22 cellular contexts compared by ENCODE assay signal in genomic region chr5:79399046-79399445, GRCh38.
A peak's percentile ranks its signal among the peaks of the same experiment; 100 is the strongest.
DNase-seq lines count a peak whose midpoint lies in the region; FAIRE-seq and TF ChIP-seq lines count a peak whose summit lies in the region.
"Had no signal": no experiment of that assay in that cellular context is flagged by ENCODE, and none has a peak within 500 bp of the region (broad histone marks: within the 10 kb centered on the region; RNA-seq: fewer than 3 reads in every experiment).

No MANE protein-coding gene starts in this region.

- H4K91ac ChIP-seq in trophoblast cell (ENCODE audit: low read depth, low read length): no peak overlapping the region

- no peak overlapping the region for H4K12ac ChIP-seq in trophoblast cell (ENCODE audit: low read depth, low read length)

- no peaks in the 10 kb centered on the region for H3K27me3 ChIP-seq in breast epithelium
- no peaks in the 10 kb centered on the region for H3K27me3 ChIP-seq in bronchial epithelial cell (ENCODE audit: control insufficient read depth, insufficient read depth, low read length)
- H3K27me3 ChIP-seq in trophoblast cell (ENCODE audit: insufficient read depth, low read length): no peaks in the 10 kb centered on the region
- H3K27me3 ChIP-seq: BLaER1 had no signal

- no peaks in the 10 kb centered on the region for H3K36me3 ChIP-seq in breast epithelium
- H3K36me3 ChIP-seq in bronchial epithelial cell (ENCODE audit: control insufficient read depth, insufficient read depth, low read length): peaks cover 4% of the 10 kb centered on the region
- peaks cover 0 to 3% of the 10 kb centered on the region in 2 experiments for H3K36me3 ChIP-seq in trophoblast cell (ENCODE audit: control insufficient read depth in 1 of 2, insufficient read depth in 2 of 2, low read length in 2 of 2)

- no peaks in the 10 kb centered on the region for H3K4me1 Mint-ChIP-seq in MCF 10A (ENCODE audit: insufficient read depth, unreplicated experiment)
- H3K4me1 Mint-ChIP-seq: B cell; CD8-positive, alpha-beta memory T cell; H9 had no signal

- no TSS peak for BruUV-seq in MCF 10A (replicated peaks; lab: Mats Ljungman, UMichigan)

- CTCF ChIA-PET in MCF 10A (lab: Yijun Ruan, JAX): interaction anchor here (0.6 kb wide), 1 partner anchor 221 kb away, joined by 3 read pairs; no protein-coding TSS in a partner anchor

- no peak overlapping the region for H3K4me3 ChIP-seq in breast epithelium
- no peak overlapping the region for H3K4me3 ChIP-seq in bronchial epithelial cell (ENCODE audit: low read depth, low read length)
- no peak overlapping the region for H3K4me3 ChIP-seq in trophoblast cell (ENCODE audit: low read depth, low read length)
- H3K4me3 ChIP-seq: BLaER1, GM12878, GM23338 had no signal

- no peak for FAIRE-seq in bronchial epithelial cell (lab: Jason Lieb, UNC)
- FAIRE-seq: D721Med, GM12878, GM19239 had no signal

- no peaks in the 10 kb centered on the region for H3K9me3 Mint-ChIP-seq in MCF 10A (ENCODE audit: unreplicated experiment)
- H3K9me3 Mint-ChIP-seq: CD4-positive, alpha-beta T cell; CD8-positive, alpha-beta memory T cell; GM23338; H9 had no signal

- POLR2A ChIA-PET in MCF 10A (lab: Yijun Ruan, JAX): interaction anchor here (1.0 kb wide), 1 partner anchor 36 kb away, joined by 3 read pairs; no protein-coding TSS in a partner anchor

- H2AK5ac ChIP-seq in trophoblast cell (ENCODE audit: low read length): no peak overlapping the region

- H3K9me3 ChIP-seq in breast epithelium (no peaks in the 10 kb centered on the region), trophoblast cell (ENCODE audit: insufficient read depth, low read depth, low read length) (no peaks in the 10 kb centered on the region)
- H3K9me3 ChIP-seq: BLaER1 had no signal

- TF ChIP-seq POLR2A in breast epithelium (IDR thresholded peaks at IDR 0.05): no peak

- no peak overlapping the region for H3K4me3 Mint-ChIP-seq in MCF 10A (ENCODE audit: unreplicated experiment)
- H3K4me3 Mint-ChIP-seq: B cell; CD4-positive, alpha-beta T cell; CD8-positive, alpha-beta memory T cell; GM23338; H9 had no signal

- H4K8ac ChIP-seq in trophoblast cell (ENCODE audit: low read depth, low read length): no peak overlapping the region

- H2AFZ ChIP-seq in trophoblast cell (ENCODE audit: insufficient read depth, low read length, poor library complexity): no peak overlapping the region
- H2AFZ ChIP-seq: GM23338 had no signal

- H3K4me2 ChIP-seq in trophoblast cell (ENCODE audit: low read length): no peak overlapping the region
- H3K4me2 ChIP-seq: BLaER1, GM23338 had no signal

- H3K4ac ChIP-seq in trophoblast cell (ENCODE audit: low read depth, low read length): no peak overlapping the region

- H3K79me1 ChIP-seq in trophoblast cell (ENCODE audit: low read length): no peaks in the 10 kb centered on the region

- H3K27me3 Mint-ChIP-seq in MCF 10A (ENCODE audit: insufficient read depth, unreplicated experiment): no peaks in the 10 kb centered on the region
- H3K27me3 Mint-ChIP-seq: B cell; CD4-positive, alpha-beta T cell; CD8-positive, alpha-beta memory T cell had no signal

- no peak overlapping the region for H3K14ac ChIP-seq in trophoblast cell (ENCODE audit: low read length)

- intact Hi-C loops in MCF 10A (cut with micrococcal nuclease): no loop called here
- intact Hi-C loops in breast epithelium (cut with DNase I; ENCODE audit: low total_unique reads): no loop called here

- H3K23ac ChIP-seq in trophoblast cell (ENCODE audit: low read length): no peak overlapping the region

- no peak overlapping the region for H3K27ac ChIP-seq in breast epithelium
- no peak overlapping the region for H3K27ac ChIP-seq in trophoblast cell (ENCODE audit: low read depth, low read length)
- H3K27ac ChIP-seq: 22Rv1, BLaER1, C4-2B had no signal

- H3K27ac Mint-ChIP-seq in MCF 10A (ENCODE audit: low read depth, unreplicated experiment): no peak overlapping the region
- H3K27ac Mint-ChIP-seq: B cell; CD4-positive, alpha-beta T cell; GM23338; H9 had no signal

- H3K79me2 ChIP-seq in trophoblast cell (ENCODE audit: control insufficient read depth, insufficient read depth, low read length, poor library complexity): no peaks in the 10 kb centered on the region

- H2BK12ac ChIP-seq in trophoblast cell (ENCODE audit: low read length): no peak overlapping the region

- WGBS in trophoblast cell (ENCODE audit: extremely low coverage, insufficient coverage, insufficient read length): no CpG with 5 or more reads among the region's 1 CpG

- TF ChIP-seq CTCF in MCF 10A (IDR thresholded peaks at IDR 0.05; ENCODE audit: unreplicated experiment) (no peak), breast epithelium (IDR thresholded peaks at IDR 0.05) (no peak), bronchial epithelial cell (IDR thresholded peaks at IDR 0.05; ENCODE audit: insufficient read depth, low read length, severe bottlenecking) (no peak)

- H2BK5ac ChIP-seq in trophoblast cell (ENCODE audit: low read depth, low read length, poor library complexity): no peak overlapping the region

- no peaks in the 10 kb centered on the region for H3K4me1 ChIP-seq in breast epithelium
- H3K4me1 ChIP-seq in trophoblast cell (ENCODE audit: control insufficient read depth in 1 of 2, insufficient read depth in 2 of 2, low read length in 2 of 2): peaks cover 0 to 2% of the 10 kb centered on the region in 2 experiments
- H3K4me1 ChIP-seq: BLaER1 had no signal

- no peak overlapping the region for H3K18ac ChIP-seq in trophoblast cell (ENCODE audit: low read length)

- H3K9ac ChIP-seq in trophoblast cell (ENCODE audit: low read length): no peak overlapping the region
- H3K9ac ChIP-seq: BLaER1 had no signal

- H2BK120ac ChIP-seq in trophoblast cell (ENCODE audit: insufficient read depth, low read length, poor library complexity): no peak overlapping the region

- H3K36me3 Mint-ChIP-seq in MCF 10A (ENCODE audit: insufficient read depth, unreplicated experiment): peaks cover 18% of the 10 kb centered on the region

- DNase-seq in MCF 10A (ENCODE audit: unreplicated experiment) (peak; percentile 43), breast epithelium (ENCODE audit: low spot score in 2 of 2) (no peak), bronchial epithelial cell (ENCODE audit: low read depth) (peak; percentile 26), trophoblast cell (peak; percentile 78 to 89), islet precursor cell (no peak), NCI-H1417 (lab: John Stamatoyannopoulos, UW) (no peak)
- DNase-seq in activated CD4-positive, alpha-beta T cell treated with anti-CD3 and anti-CD28 coated beads, Interleukin-2, amount 50 U/mL, for 48 hours: no peak
- DNase-seq: CD4-positive, alpha-beta T cell; CD8-positive, alpha-beta memory T cell; DMS 273 treated with DMSO at 0.1 percent for 48 hours; DMS79; EL; GDM1; H9 had no signal

Comparison
In these comparisons a context has a peak if more than half of its experiments do, and no peak if none do; other contexts are left out.
1. DNase-seq: peak in MCF 10A (single experiment), bronchial epithelial cell (single experiment) and trophoblast cell (2 of 2); none in breast epithelium (0 of 2), islet precursor cell (single experiment), NCI-H1417 (0 of 3) and activated CD4-positive, alpha-beta T cell treated with anti-CD3 and anti-CD28 coated beads, Interleukin-2, amount 50 U/mL, for 48 hours (0 of 2).